ENCODE assay signal across 27 cellular contexts in genomic region chr1:187936667-187937066, GRCh38.
A peak's percentile ranks its signal among the peaks of the same experiment; 100 is the strongest.
DNase-seq lines count a peak whose midpoint lies in the region; ATAC-seq, FAIRE-seq and TF ChIP-seq lines count a peak whose summit lies in the region.
"Had no signal": no experiment of that assay in that cellular context is flagged by ENCODE, and none has a peak within 500 bp of the region (broad histone marks: within the 10 kb centered on the region; RNA-seq: fewer than 3 reads in every experiment).

No MANE protein-coding gene starts in this region.

- H3K23ac ChIP-seq in mesenchymal stem cell (ENCODE audit: low read length in 2 of 2) = no peak overlapping the region

- peak; percentile 60 for FAIRE-seq in D721Med (lab: Jason Lieb, UNC)
- FAIRE-seq: A549, GM12892, GM18507, GM19239 had no signal

- H3K27ac Mint-ChIP-seq in CD4-positive, alpha-beta T cell = no peak overlapping the region
- H3K27ac Mint-ChIP-seq: B cell; CD14-positive monocyte; CD4-positive, CD25-positive, alpha-beta regulatory T cell; CD8-positive, alpha-beta T cell had no signal

- peak overlapping the region; percentile 15; the same call in 1 of the 2 replicates for H3K27ac ChIP-seq in OCI-LY3 (ENCODE audit: low read length)
- H3K27ac ChIP-seq in mesenchymal stem cell (ENCODE audit: low read length, poor library complexity, severe bottlenecking) = no peak overlapping the region
- H3K27ac ChIP-seq in CD4-positive, alpha-beta T cell (ENCODE audit: low read depth, low read length) = no peak overlapping the region
- H3K27ac ChIP-seq: 22Rv1; A549; BLaER1 treated with 17β-estradiol and CSF1 and Interleukin-3, amounts not matched to agents 10 nM and 100 nM had no signal

- no peak overlapping the region for H2BK15ac ChIP-seq in mesenchymal stem cell (ENCODE audit: low read depth, poor library complexity, severe bottlenecking)

- H3K27me3 Mint-ChIP-seq in CD4-positive, alpha-beta T cell = no peaks in the 10 kb centered on the region
- H3K27me3 Mint-ChIP-seq: B cell; CD4-positive, CD25-positive, alpha-beta regulatory T cell had no signal

- H3K4me1 Mint-ChIP-seq in CD4-positive, alpha-beta T cell (ENCODE audit: low read depth) = no peaks in the 10 kb centered on the region
- H3K4me1 Mint-ChIP-seq: B cell; CD14-positive monocyte; CD4-positive, CD25-positive, alpha-beta regulatory T cell had no signal

- H3K79me2 ChIP-seq in OCI-LY3 (ENCODE audit: low read length) = no peaks in the 10 kb centered on the region

- H2AFZ ChIP-seq in OCI-LY3 (ENCODE audit: low read depth, low read length) (0 out of 2 replicates have a peak overlapping the region, but pooled peaks have one; percentile 4), mesenchymal stem cell (ENCODE audit: low read depth, low read length) (no peak overlapping the region)

- H3K18ac ChIP-seq in mesenchymal stem cell (ENCODE audit: low read depth in 1 of 2, low read length in 2 of 2) = no peak overlapping the region

- no peak overlapping the region for H4K91ac ChIP-seq in mesenchymal stem cell (ENCODE audit: low read length)

- H3K4me1 ChIP-seq in OCI-LY3 (ENCODE audit: low read length) (peaks cover 24% of the 10 kb centered on the region), mesenchymal stem cell (ENCODE audit: control insufficient read depth, insufficient read depth, low read depth, low read length) (no peaks in the 10 kb centered on the region)
- H3K4me1 ChIP-seq: A549; BLaER1 treated with 17β-estradiol and CSF1 and Interleukin-3, amounts not matched to agents 10 nM and 100 nM had no signal

- peak; percentile 73 for ATAC-seq in GM18868 (IDR thresholded peaks at IDR 0.05; ENCODE audit: unreplicated experiment)
- no peak for ATAC-seq in CD4-positive, alpha-beta T cell (ENCODE audit: poor library complexity)
- ATAC-seq: A549; CD8-positive, alpha-beta T cell had no signal

- H4K8ac ChIP-seq in mesenchymal stem cell (ENCODE audit: low read length) = no peak overlapping the region

- no peak overlapping the region for H3K14ac ChIP-seq in mesenchymal stem cell (ENCODE audit: low read length in 2 of 2)

- POLR2A ChIA-PET in CD4-positive, alpha-beta T cell (lab: Charles Lee) = no interaction called here

- intact Hi-C loops in CD4-positive, alpha-beta T cell (cut with DNase I, micrococcal nuclease) = no loop called here

- peak overlapping the region; percentile 7; the same call in 1 of the 2 replicates for H3K4me2 ChIP-seq in OCI-LY3 (ENCODE audit: low read length)
- no peak overlapping the region for H3K4me2 ChIP-seq in mesenchymal stem cell (ENCODE audit: low read length, poor library complexity, severe bottlenecking)
- H3K4me2 ChIP-seq: A549; BLaER1 treated with 17β-estradiol and CSF1 and Interleukin-3, amounts not matched to agents 10 nM and 100 nM had no signal

- no peak overlapping the region for H3K9ac ChIP-seq in OCI-LY3 (ENCODE audit: low read length)
- no peak overlapping the region for H3K9ac ChIP-seq in mesenchymal stem cell (ENCODE audit: low read length)
- H3K9ac ChIP-seq: BLaER1 treated with 17β-estradiol and CSF1 and Interleukin-3, amounts not matched to agents 10 nM and 100 nM had no signal

- peak overlapping the region; percentile 8 for H2BK5ac ChIP-seq in mesenchymal stem cell (ENCODE audit: low read depth, low read length, poor library complexity, severe bottlenecking)

- no peaks in the 10 kb centered on the region for H4K20me1 ChIP-seq in OCI-LY3 (ENCODE audit: insufficient read depth, low read length)
- H4K20me1 ChIP-seq: BLaER1 treated with 17β-estradiol and CSF1 and Interleukin-3, amounts not matched to agents 10 nM and 100 nM had no signal

- no peak overlapping the region for H3K4me3 Mint-ChIP-seq in CD4-positive, alpha-beta T cell
- H3K4me3 Mint-ChIP-seq: B cell; CD14-positive monocyte; CD4-positive, CD25-positive, alpha-beta regulatory T cell; CD8-positive, alpha-beta T cell had no signal

- DNase-seq in D721Med (ENCODE audit: insufficient read length, low spot score) (no peak), mesenchymal stem cell (no peak), C1 segment of cervical spinal cord (lab: John Stamatoyannopoulos, UW) (no peak), NOMO-1 (lab: John Stamatoyannopoulos, UW; ENCODE audit: unreplicated experiment in 2 of 2) (no peak)
- no peak for DNase-seq in CD4-positive, alpha-beta T cell
- DNase-seq: AML-193; Caco-2; Calu3; CD4-positive, CD25-positive, alpha-beta regulatory T cell; CD8-positive, alpha-beta T cell; DMS 273 treated with DMSO at 0.1 percent for 48 hours; DMS153; DMS53; DMS79; DND-41; EL; GDM1 had no signal

- H3K4ac ChIP-seq in mesenchymal stem cell (ENCODE audit: low read depth in 1 of 2, low read length in 2 of 2) = no peak overlapping the region

- no peak overlapping the region for H2BK12ac ChIP-seq in mesenchymal stem cell (ENCODE audit: low read length in 2 of 2)

- CTCF ChIA-PET in CD4-positive, alpha-beta T cell (lab: Charles Lee) = no interaction called here

- H3K4me3 ChIP-seq in OCI-LY3 (ENCODE audit: low read length) (no peak overlapping the region), mesenchymal stem cell (ENCODE audit: insufficient read depth in 1 of 2, low read depth in 1 of 2, low read length in 2 of 2) (no peak overlapping the region)
- H3K4me3 ChIP-seq: A549; BLaER1 treated with 17β-estradiol and CSF1 and Interleukin-3, amounts not matched to agents 10 nM and 100 nM had no signal

- peaks cover 5% of the 10 kb centered on the region for H3K9me3 Mint-ChIP-seq in CD4-positive, alpha-beta T cell

- TF ChIP-seq CTCF in D721Med (IDR thresholded peaks at IDR 0.05; ENCODE audit: insufficient read depth, missing control alignments) (no peak), OCI-LY3 (IDR thresholded peaks at IDR 0.05; ENCODE audit: low read depth, low read length) (no peak)
- no peak for TF ChIP-seq CTCF in CD4-positive, alpha-beta T cell (IDR thresholded peaks at IDR 0.05)

- H3K36me3 ChIP-seq in OCI-LY3 (replicated peaks; ENCODE audit: low read depth, low read length) (peaks cover 28% of the 10 kb centered on the region), mesenchymal stem cell (ENCODE audit: control insufficient read depth in 1 of 2, insufficient read depth in 2 of 2, low read depth in 1 of 2, low read length in 2 of 2) (no peaks in the 10 kb centered on the region)
- H3K36me3 ChIP-seq: BLaER1 treated with 17β-estradiol and CSF1 and Interleukin-3, amounts not matched to agents 10 nM and 100 nM had no signal

- H3K27me3 ChIP-seq in OCI-LY3 (ENCODE audit: low read depth, low read length) (no peaks in the 10 kb centered on the region), mesenchymal stem cell (ENCODE audit: control insufficient read depth in 1 of 2, insufficient read depth in 1 of 2, low read length in 2 of 2) (no peaks in the 10 kb centered on the region)
- H3K27me3 ChIP-seq in CD4-positive, alpha-beta T cell (ENCODE audit: control insufficient read depth, insufficient read depth, low read length) = no peaks in the 10 kb centered on the region
- H3K27me3 ChIP-seq: BLaER1 treated with 17β-estradiol and CSF1 and Interleukin-3, amounts not matched to agents 10 nM and 100 nM had no signal

- 79% methylated on average over 1 of the region's 1 CpG for WGBS in mesenchymal stem cell

- H3K9me3 ChIP-seq in OCI-LY3 (ENCODE audit: insufficient read depth, low read length) = peaks cover 22% of the 10 kb centered on the region; the same call in 1 of the 2 replicates
- H3K9me3 ChIP-seq in mesenchymal stem cell (ENCODE audit: control insufficient read depth, low read length) = no peaks in the 10 kb centered on the region
- no peaks in the 10 kb centered on the region for H3K9me3 ChIP-seq in CD4-positive, alpha-beta T cell (ENCODE audit: control insufficient read depth, low read length)
- H3K9me3 ChIP-seq: A549, Caco-2 had no signal

- no peak overlapping the region for H2BK120ac ChIP-seq in mesenchymal stem cell (ENCODE audit: low read depth, low read length)

- no peaks in the 10 kb centered on the region for H3K36me3 Mint-ChIP-seq in CD4-positive, alpha-beta T cell (ENCODE audit: low read depth)
- H3K36me3 Mint-ChIP-seq: CD14-positive monocyte; CD4-positive, CD25-positive, alpha-beta regulatory T cell; CD8-positive, alpha-beta T cell had no signal

- no peak overlapping the region for H2AK5ac ChIP-seq in mesenchymal stem cell (ENCODE audit: low read length, severe bottlenecking)

- no peaks in the 10 kb centered on the region for H3K79me1 ChIP-seq in mesenchymal stem cell (replicated peaks; ENCODE audit: low read length, poor library complexity, severe bottlenecking)
